In genomic region chr14:101961011-101961721, GRCh38 we compare ENCODE assay signal across 8 cellular contexts. TPM values are rescaled to one million over a fixed set of nuclear protein-coding genes. Genes with fewer than 3 reads are reported as not detected.
DNase-seq lines count a peak whose midpoint lies in the region; ATAC-seq, FAIRE-seq and TF ChIP-seq lines count a peak whose summit lies in the region.

No MANE protein-coding gene starts in this region.

- TF ChIP-seq CTCF in LNCaP clone FGC (IDR thresholded peaks at IDR 0.05; ENCODE audit: control insufficient read depth, extremely low read depth, insufficient read depth) (peak; percentile 96), esophagus squamous epithelium (IDR thresholded peaks at IDR 0.05) (peak; percentile 71 to 93 (median 87))

- FAIRE-seq in RCC 7860 (lab: Jason Lieb, UNC) = no peak

- no peaks in the 10 kb centered on the region for H3K9me3 Mint-ChIP-seq in activated T-cell treated with anti-CD3 and anti-CD28 coated beads, Interleukin-2, amount 50 U/mL, for 24 hours
- H3K9me3 Mint-ChIP-seq in naive thymus-derived CD8-positive, alpha-beta T cell = no peaks in the 10 kb centered on the region

- peaks cover 8 to 40% (median 26%) of the 10 kb centered on the region in 3 donors for H3K4me1 ChIP-seq in esophagus squamous epithelium

- H3K4me3 ChIP-seq in LNCaP clone FGC (ENCODE audit: low read depth, low read length) (no peak overlapping the region), esophagus squamous epithelium (no peak overlapping the region)

- intact Hi-C loops in esophagus squamous epithelium (cut with DNase I) = loop anchor here (5.0 kb wide), 1 partner anchor 136 kb away; no protein-coding TSS in a partner anchor

- no peaks in the 10 kb centered on the region for H3K36me3 ChIP-seq in esophagus squamous epithelium

- no peak for TF ChIP-seq POLR2A in esophagus squamous epithelium (IDR thresholded peaks at IDR 0.05)

- H3K4me1 Mint-ChIP-seq in activated T-cell treated with anti-CD3 and anti-CD28 coated beads, Interleukin-2, amount 50 U/mL, for 24 hours (ENCODE audit: low read depth) = peaks cover 21% of the 10 kb centered on the region
- peaks cover 9 to 27% (median 20%) of the 10 kb centered on the region in 4 donors for H3K4me1 Mint-ChIP-seq in naive thymus-derived CD8-positive, alpha-beta T cell

- H3K9me3 ChIP-seq in esophagus squamous epithelium = no peaks in the 10 kb centered on the region

- POLR2A ChIA-PET in naive thymus-derived CD8-positive, alpha-beta T cell (lab: Charles Lee) = interaction anchor here (0.6 to 1.7 kb wide), 6 partner anchors 12 to 506 kb away, joined by 3 to 9 read pairs (median 4); partner anchors contain the start of gene ZNF839

- no peak overlapping the region for H3K4me3 Mint-ChIP-seq in activated T-cell treated with anti-CD3 and anti-CD28 coated beads, Interleukin-2, amount 50 U/mL, for 24 hours
- H3K4me3 Mint-ChIP-seq in naive thymus-derived CD8-positive, alpha-beta T cell = peak overlapping the region in 3 of 10 donors; percentile 16 to 67 (median 60)

- 28 to 46% methylated on average over 11 to 12 of the region's 19 CpGs for WGBS in esophagus squamous epithelium, 2 donors

- H3K27ac Mint-ChIP-seq in activated T-cell treated with anti-CD3 and anti-CD28 coated beads, Interleukin-2, amount 50 U/mL, for 24 hours = peak overlapping the region; percentile 73
- H3K27ac Mint-ChIP-seq in naive thymus-derived CD8-positive, alpha-beta T cell = peak overlapping the region in 5 of 10 donors; percentile 60 to 91 (median 84)

- ATAC-seq in naive thymus-derived CD8-positive, alpha-beta T cell = peak; percentile 31 to 34
- ATAC-seq in GM21786 (IDR thresholded peaks at IDR 0.05; ENCODE audit: unreplicated experiment) = no peak

- DNase-seq in DMS114 treated with DMSO at 0.1 percent for 48 hours (lab: John Stamatoyannopoulos, UW; ENCODE audit: unreplicated experiment) (peak; percentile 74), LNCaP clone FGC (ENCODE audit: low read depth) (no peak), RCC 7860 (ENCODE audit: low spot score) (peak; percentile 54), esophagus squamous epithelium (lab: John Stamatoyannopoulos, UW) (no peak)
- peak; percentile 81 for DNase-seq in activated T-cell treated with anti-CD3 and anti-CD28 coated beads, Interleukin-2, amount 50 U/mL, for 24 hours
- DNase-seq in naive thymus-derived CD8-positive, alpha-beta T cell = peak; percentile 57 to 85 (median 72)
- DNase-seq in stimulated activated naive CD4-positive, alpha-beta T cell (lab: John Stamatoyannopoulos, UW) = peak; percentile 49 to 79 (median 62)

- no peaks in the 10 kb centered on the region for H3K27me3 Mint-ChIP-seq in activated T-cell treated with anti-CD3 and anti-CD28 coated beads, Interleukin-2, amount 50 U/mL, for 24 hours
- H3K27me3 Mint-ChIP-seq in naive thymus-derived CD8-positive, alpha-beta T cell = no peaks in the 10 kb centered on the region

- no peaks in the 10 kb centered on the region for H3K27me3 ChIP-seq in esophagus squamous epithelium

- no peak overlapping the region for H3K27ac ChIP-seq in esophagus squamous epithelium

- H3K36me3 Mint-ChIP-seq in activated T-cell treated with anti-CD3 and anti-CD28 coated beads, Interleukin-2, amount 50 U/mL, for 24 hours (ENCODE audit: low read depth) = peaks cover 9% of the 10 kb centered on the region
- H3K36me3 Mint-ChIP-seq in naive thymus-derived CD8-positive, alpha-beta T cell = no peaks in the 10 kb centered on the region

RNA-seq across cellular contexts. Expression of gene DYNC1H1, which starts 3.2 kb away (rescaled TPM):
- total RNA-seq in esophagus squamous epithelium = 100 to 1,000 TPM; 261 to 376 (median 317) TPM
- total RNA-seq in naive thymus-derived CD8-positive, alpha-beta T cell = 100 to 1,000 TPM; 257 to 278 TPM
- polyA plus RNA-seq in naive thymus-derived CD8-positive, alpha-beta T cell = 10 to 100 TPM; 23.4 to 42.0 (median 30.5) TPM

Comparison
In these comparisons a context has a peak if more than half of its experiments do, and no peak if none do; other contexts are left out.
1. DNase-seq: peak in DMS114 treated with DMSO at 0.1 percent for 48 hours (single experiment), RCC 7860 (single experiment), activated T-cell treated with anti-CD3 and anti-CD28 coated beads, Interleukin-2, amount 50 U/mL, for 24 hours (single experiment), naive thymus-derived CD8-positive, alpha-beta T cell (10 of 10) and stimulated activated naive CD4-positive, alpha-beta T cell (6 of 6); none in LNCaP clone FGC (single experiment) and esophagus squamous epithelium (single experiment).